15 cellular contexts compared by ENCODE assay signal in the genomic region with DNA sequence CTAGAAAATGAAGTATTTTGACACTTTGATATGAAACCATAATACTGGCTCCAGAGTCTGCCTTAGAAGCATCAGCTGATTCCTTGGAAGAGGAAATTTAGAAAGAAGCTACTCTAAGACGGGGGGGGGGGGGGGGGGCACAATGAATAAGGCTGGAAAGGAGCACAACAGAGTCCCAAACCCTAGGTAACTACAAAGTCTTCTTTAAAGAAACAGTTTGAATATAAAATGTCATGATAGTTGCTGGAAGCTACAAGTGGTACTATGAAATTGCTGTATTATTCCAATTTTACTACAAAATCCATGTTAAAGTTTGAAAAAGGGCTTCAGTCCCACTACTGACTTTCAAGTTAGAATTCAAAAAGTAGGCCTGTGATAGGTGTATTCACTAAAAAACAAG.
"Had no signal": no experiment of that assay in that cellular context is flagged by ENCODE, and none has a peak within 500 bp of the region (broad histone marks: within the 10 kb centered on the region; RNA-seq: fewer than 3 reads in every experiment).

No MANE protein-coding gene starts in this region.

- ATAC-seq: activated T-helper 17 cell treated with anti-CD3 and anti-CD28 coated beads, Interleukin-2, amount 50 U/mL, for 72 hours; naive thymus-derived CD4-positive, alpha-beta T cell; T-helper 17 cell had no signal

- DNase-seq: activated CD4-positive, alpha-beta T cell treated with anti-CD3 and anti-CD28 coated beads, Interleukin-2, amount 50 U/mL, for 1 hour; activated naive CD4-positive, alpha-beta T cell treated with anti-CD3 and anti-CD28 coated beads for 36 hours; activated T-cell treated with anti-CD3 and anti-CD28 coated beads for 4 hours; central memory CD4-positive, alpha-beta T cell; effector CD8-positive, alpha-beta T cell; naive thymus-derived CD4-positive, alpha-beta T cell; stimulated activated CD4-positive, alpha-beta T cell treated with anti-CD3 and anti-CD28 coated beads, Interleukin-12 subunit alpha, Interleukin-12 subunit beta, amount 100 ng/mL, for 4 hours; stimulated activated naive CD4-positive, alpha-beta T cell; T-helper 17 cell; uterus had no signal

- H3K4me3 Mint-ChIP-seq: activated naive CD4-positive, alpha-beta T cell treated with anti-CD3 and anti-CD28 coated beads for 36 hours; activated T-helper 17 cell treated with anti-CD3 and anti-CD28 coated beads, Interleukin-2, amount 50 U/mL, for 72 hours had no signal

- H3K27me3 ChIP-seq: right lobe of liver, uterus had no signal

- H3K4me1 ChIP-seq: prostate gland had no signal

- H3K27ac Mint-ChIP-seq: activated T-helper 17 cell treated with anti-CD3 and anti-CD28 coated beads, Interleukin-2, amount 50 U/mL, for 72 hours had no signal

- H3K9me3 Mint-ChIP-seq: activated naive CD4-positive, alpha-beta T cell treated with anti-CD3 and anti-CD28 coated beads for 36 hours; activated T-helper 17 cell treated with anti-CD3 and anti-CD28 coated beads, Interleukin-2, amount 50 U/mL, for 72 hours; naive thymus-derived CD4-positive, alpha-beta T cell had no signal

- H3K9me3 ChIP-seq: prostate gland, right lobe of liver, uterus had no signal

- H3K4me3 ChIP-seq: coronary artery, prostate gland, right lobe of liver, uterus had no signal

- H3K36me3 ChIP-seq: prostate gland, right lobe of liver, uterus had no signal

- H3K27me3 Mint-ChIP-seq: activated T-helper 17 cell treated with anti-CD3 and anti-CD28 coated beads, Interleukin-2, amount 50 U/mL, for 72 hours; naive thymus-derived CD4-positive, alpha-beta T cell; T-helper 17 cell had no signal

- H3K27ac ChIP-seq: coronary artery, epithelial cell of prostate, prostate gland, right lobe of liver had no signal
